ENCODE assay signal across 8 cellular contexts in the genomic region with DNA sequence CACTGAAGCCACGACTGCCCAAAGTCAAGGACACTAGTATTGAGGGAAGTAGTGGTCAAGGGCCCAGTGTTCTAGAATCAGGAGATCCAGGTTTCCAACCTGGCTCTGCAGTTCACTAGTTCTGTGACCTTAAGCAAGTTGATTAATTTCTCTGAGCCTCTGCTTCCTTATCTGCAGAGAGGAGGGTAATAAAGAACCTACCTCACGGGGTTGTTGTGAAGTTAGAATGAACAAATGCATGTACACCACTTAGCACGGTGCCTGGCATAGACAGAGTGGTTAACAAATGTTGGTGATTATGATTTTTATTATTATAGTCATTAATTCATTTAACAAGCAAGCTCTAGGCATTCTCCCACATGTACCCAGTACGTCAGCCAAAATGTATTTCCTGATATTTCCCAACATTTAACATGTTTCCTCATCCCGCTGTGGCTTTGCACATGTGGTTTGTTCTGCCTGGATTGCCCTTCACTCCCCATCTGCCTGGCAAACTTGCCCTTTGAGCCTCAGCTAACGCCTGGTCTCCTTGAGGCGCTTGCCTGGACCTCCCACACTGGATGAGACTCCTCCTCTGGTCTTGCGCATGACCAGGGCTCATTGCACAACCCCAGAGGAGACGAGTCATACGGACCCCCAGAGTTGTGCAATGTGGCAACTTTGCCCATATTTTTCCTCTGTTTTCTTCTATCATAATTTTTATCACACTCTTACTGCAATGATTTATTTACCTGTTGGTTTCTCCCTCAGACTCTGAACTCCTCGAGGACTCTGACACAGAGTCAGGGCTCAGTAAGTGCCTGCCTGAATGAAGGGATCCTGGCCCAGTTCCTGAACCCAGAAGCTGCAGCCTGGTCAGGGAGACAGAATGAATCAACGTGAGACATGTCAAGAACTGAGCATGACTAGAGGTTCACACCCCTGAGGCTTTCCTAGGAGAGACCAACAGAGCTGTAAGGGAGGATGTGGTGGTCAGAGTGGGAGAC. TPM values are rescaled to one million over a fixed set of nuclear protein-coding genes. Genes with fewer than 3 reads are reported as not detected.
DNase-seq lines count a peak whose midpoint lies in the region; ATAC-seq and TF ChIP-seq lines count a peak whose summit lies in the region.

No MANE protein-coding gene starts in this region.

- H3K4me2 ChIP-seq in fibroblast of lung (ENCODE audit: extremely low read depth, insufficient read depth, low read length), result no peak overlapping the region
- peak overlapping the region; percentile 68 for H3K4me2 ChIP-seq in osteoblast (ENCODE audit: insufficient read depth, low read length)
- no peak overlapping the region for H3K4me2 ChIP-seq in MM.1S (ENCODE audit: low read depth, low read length)

- H3K27ac ChIP-seq in C4-2B (peak overlapping the region; percentile 21), fibroblast of lung (ENCODE audit: insufficient read depth, low read length) (no peak overlapping the region), osteoblast (ENCODE audit: low read depth, low read length) (peak overlapping the region; percentile 82), MM.1S (ENCODE audit: low read length) (no peak overlapping the region)

- H3K9ac ChIP-seq in fibroblast of lung (ENCODE audit: insufficient read depth, low read length) (no peak overlapping the region), MM.1S (ENCODE audit: low read length) (no peak overlapping the region)

- no peaks in the 10 kb centered on the region for H3K9me2 ChIP-seq in MM.1S (replicated peaks; ENCODE audit: insufficient read depth, low read length)

- H3K4me1 ChIP-seq in fibroblast of lung (ENCODE audit: control insufficient read depth, extremely low read depth, insufficient read depth, low read length) (peaks cover 2% of the 10 kb centered on the region), osteoblast (ENCODE audit: insufficient read depth, low read length) (peaks cover 13% of the 10 kb centered on the region), MM.1S (ENCODE audit: low read length) (no peaks in the 10 kb centered on the region)

- no peaks in the 10 kb centered on the region for H3F3A ChIP-seq in MM.1S (ENCODE audit: insufficient read depth, low read length)

- no peaks in the 10 kb centered on the region for H3K27me3 ChIP-seq in fibroblast of lung (ENCODE audit: control insufficient read depth, insufficient read depth, low read length)
- H3K27me3 ChIP-seq in osteoblast (ENCODE audit: insufficient read depth, low read length), result no peaks in the 10 kb centered on the region
- H3K27me3 ChIP-seq in MM.1S (replicated peaks; ENCODE audit: insufficient read depth, low read length), result no peaks in the 10 kb centered on the region

- H3K9me3 ChIP-seq in fibroblast of lung (ENCODE audit: control insufficient read depth, insufficient read depth, low read depth, low read length), result no peaks in the 10 kb centered on the region
- no peaks in the 10 kb centered on the region for H3K9me3 ChIP-seq in osteoblast (ENCODE audit: low read depth, low read length)
- no peaks in the 10 kb centered on the region for H3K9me3 ChIP-seq in MM.1S (replicated peaks; ENCODE audit: insufficient read depth, low read length)

- ATAC-seq in GM21619 (IDR thresholded peaks at IDR 0.05; ENCODE audit: unreplicated experiment), result no peak

- TF ChIP-seq CTCF in C4-2B (conservative IDR thresholded peaks at IDR 0.05), result no peak
- no peak for TF ChIP-seq CTCF in fibroblast of lung (conservative IDR thresholded peaks at IDR 0.05 in 1 of 2, IDR thresholded peaks at IDR 0.05 in 1 of 2; ENCODE audit: low read depth in 1 of 2, low read length in 2 of 2)
- TF ChIP-seq CTCF in osteoblast (IDR thresholded peaks at IDR 0.05; ENCODE audit: extremely low read depth, low read depth, low read length), result no peak
- TF ChIP-seq CTCF in MM.1S (IDR thresholded peaks at IDR 0.05; ENCODE audit: low read length), result no peak

- H4K20me1 ChIP-seq in fibroblast of lung (ENCODE audit: control insufficient read depth, extremely low read depth, insufficient read depth, low read length) (no peaks in the 10 kb centered on the region), osteoblast (ENCODE audit: insufficient read depth, low read length) (no peaks in the 10 kb centered on the region), MM.1S (ENCODE audit: insufficient read depth, low read length) (no peaks in the 10 kb centered on the region)

- H2AFZ ChIP-seq in fibroblast of lung (ENCODE audit: low read length) (no peak overlapping the region), osteoblast (ENCODE audit: low read length) (peak overlapping the region; percentile 83), MM.1S (ENCODE audit: low read length) (no peak overlapping the region)

- DNase-seq in NOMO-1 treated with dmso at 0.1 percent for 144 hours (lab: John Stamatoyannopoulos, UW; ENCODE audit: unreplicated experiment), result peak; percentile 99
- DNase-seq in fibroblast of lung (ENCODE audit: low read depth in 2 of 2), result peak; percentile 76 to 99
- peak; percentile 91 for DNase-seq in osteoblast (ENCODE audit: insufficient read length, low spot score, missing footprints)
- no peak for DNase-seq in DMS79 treated with DMSO at 0.1 percent for 48 hours (lab: John Stamatoyannopoulos, UW)
- no peak for DNase-seq in MM.1S
- DNase-seq in NCI-H2227 (lab: John Stamatoyannopoulos, UW; ENCODE audit: unreplicated experiment), result no peak

- peak overlapping the region in 1 of 4 experiments; percentile 10 for H3K4me3 ChIP-seq in fibroblast of lung (replicated peaks in 1 of 4; ENCODE audit: control extremely low read depth in 1 of 4, insufficient read depth in 1 of 4, low read depth in 3 of 4, low read length in 4 of 4)
- H3K4me3 ChIP-seq in osteoblast (ENCODE audit: insufficient read depth, low read length), result peak overlapping the region; percentile 37
- no peak overlapping the region for H3K4me3 ChIP-seq in MM.1S (ENCODE audit: low read length)

- H3K79me2 ChIP-seq in fibroblast of lung (ENCODE audit: control insufficient read depth, insufficient read depth, low read length) (no peaks in the 10 kb centered on the region), osteoblast (ENCODE audit: insufficient read depth, low read length) (no peaks in the 10 kb centered on the region), MM.1S (ENCODE audit: low read length) (no peaks in the 10 kb centered on the region)

- no peaks in the 10 kb centered on the region for H3K36me3 ChIP-seq in fibroblast of lung (ENCODE audit: control insufficient read depth, insufficient read depth, low read length)
- no peaks in the 10 kb centered on the region for H3K36me3 ChIP-seq in osteoblast (ENCODE audit: insufficient read depth, low read length)
- H3K36me3 ChIP-seq in MM.1S (replicated peaks; ENCODE audit: insufficient read depth, low read length), result no peaks in the 10 kb centered on the region

RNA-seq across cellular contexts. Expression of gene MFSD2A, which starts 20.7 kb away (rescaled TPM):
- total RNA-seq in fibroblast of lung (1.0 and 1.2 TPM in 2 replicates), osteoblast (3.5 and 3.6 TPM in 2 replicates)
- 0.90 and 4.5 TPM in 2 replicates for polyA plus RNA-seq in fibroblast of lung
- 0.89 and 3.9 TPM in 2 replicates for polyA plus RNA-seq in fibroblast of lung (2012)
- polyA minus RNA-seq in fibroblast of lung (ENCODE audit: low replicate concordance), result 11.5 and 11.6 TPM in 2 replicates

RNA-seq across cellular contexts. Expression of gene MYCL, which starts 32.5 kb away (rescaled TPM):
- total RNA-seq in fibroblast of lung (under 0.01 and 0.26 TPM in 2 replicates), osteoblast (0.72 and 0.88 TPM in 2 replicates)
- 0.09 and 0.11 TPM in 2 replicates for polyA plus RNA-seq in fibroblast of lung
- polyA plus RNA-seq in fibroblast of lung (2012), result 0.13 and 0.14 TPM in 2 replicates
- 0.07 TPM in 1 of 2 replicates, not detected in the other for polyA minus RNA-seq in fibroblast of lung (ENCODE audit: low replicate concordance)

RNA-seq across cellular contexts. Expression of gene TRIT1, which starts 50.9 kb away (rescaled TPM):
- total RNA-seq in fibroblast of lung, result 19.5 and 20.3 TPM in 2 replicates
- 9.7 and 17.2 TPM in 2 replicates for polyA plus RNA-seq in fibroblast of lung
- 7.2 and 10.5 TPM in 2 replicates for polyA plus RNA-seq in fibroblast of lung (2012)
- polyA minus RNA-seq in fibroblast of lung (ENCODE audit: low replicate concordance), result 0.79 and 1.4 TPM in 2 replicates
- total RNA-seq in osteoblast, result 25.3 and 29.3 TPM in 2 replicates

Comparison
In these comparisons a context has a peak if more than half of its experiments do, and no peak if none do; other contexts are left out.
1. H3K27ac ChIP-seq: peak in C4-2B (single experiment) and osteoblast (single experiment); none in fibroblast of lung (single experiment) and MM.1S (single experiment).
2. DNase-seq: peak in NOMO-1 treated with dmso at 0.1 percent for 144 hours (single experiment), fibroblast of lung (2 of 2) and osteoblast (single experiment); none in DMS79 treated with DMSO at 0.1 percent for 48 hours (single experiment), MM.1S (single experiment) and NCI-H2227 (single experiment).